17 cellular contexts compared by ENCODE assay signal in genomic region chr1:55679971-55680370, GRCh38.
"Had no signal": no experiment of that assay in that cellular context is flagged by ENCODE, and none has a peak within 500 bp of the region (broad histone marks: within the 10 kb centered on the region; RNA-seq: fewer than 3 reads in every experiment).

No MANE protein-coding gene starts in this region.

- DNase-seq: activated CD4-positive, alpha-beta T cell treated with anti-CD3 and anti-CD28 coated beads for 48 hours; activated CD8-positive, alpha-beta memory T cell treated with anti-CD3 and anti-CD28 coated beads for 24 hours; activated naive CD4-positive, alpha-beta T cell treated with anti-CD3 and anti-CD28 coated beads, Interleukin-2, amount 50 U/mL, for 16 hours; brain microvascular endothelial cell; cerebellar nuclear complex; left lung; occipital lobe; psoas muscle; stimulated activated naive CD4-positive, alpha-beta T cell; substantia nigra; T-cell; T1000; upper lobe of left lung had no signal

- H3K4me3 ChIP-seq: gastroesophageal sphincter, left lung, psoas muscle, upper lobe of left lung had no signal

- H3K9me3 ChIP-seq: upper lobe of left lung had no signal

- H3K4me1 ChIP-seq: gastroesophageal sphincter, left lung, psoas muscle, upper lobe of left lung had no signal

- H3K36me3 ChIP-seq: brain microvascular endothelial cell, gastroesophageal sphincter, left lung, upper lobe of left lung had no signal

- H3K27me3 ChIP-seq: brain microvascular endothelial cell, gastroesophageal sphincter, left lung, upper lobe of left lung had no signal

- H3K27ac ChIP-seq: brain microvascular endothelial cell, gastroesophageal sphincter, left lung, psoas muscle, upper lobe of left lung, VCaP had no signal

- ATAC-seq: gastroesophageal sphincter; left lung; natural killer cell treated with Interleukin-12 subunit alpha and Interleukin-12 subunit beta and Interleukin-15 and Interleukin-18, amount 100 ng/mL, for 72 hours; psoas muscle; sciatic nerve; T-cell had no signal
